ENCODE assay signal across 28 cellular contexts in the genomic region with DNA sequence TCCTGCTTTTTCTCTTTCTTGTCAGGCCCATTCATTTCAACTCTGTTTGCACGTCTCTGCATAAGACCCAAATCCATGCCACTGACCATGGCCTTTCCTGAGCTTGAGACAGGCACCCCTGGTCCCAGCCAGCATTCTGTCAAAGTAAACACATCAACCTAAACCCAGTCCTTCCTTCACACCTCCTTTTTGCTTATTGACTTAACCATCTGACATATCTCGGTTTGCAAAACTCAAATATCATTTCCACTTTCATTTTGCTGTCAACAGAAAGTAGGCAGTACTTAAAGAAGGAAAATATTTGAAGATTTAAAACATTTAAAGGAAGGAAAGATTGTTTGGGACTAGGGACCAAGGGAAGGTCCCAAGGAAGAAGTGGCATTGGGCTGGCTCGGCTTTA.
"Had no signal": no experiment of that assay in that cellular context is flagged by ENCODE, and none has a peak within 500 bp of the region (broad histone marks: within the 10 kb centered on the region; RNA-seq: fewer than 3 reads in every experiment).

No MANE protein-coding gene starts in this region.

- H3K36me3 ChIP-seq: SJCRH30, WERI-Rb-1 had no signal

- H3K27ac ChIP-seq: SJCRH30, SK-N-MC, WERI-Rb-1 had no signal

- H3K9me3 ChIP-seq: SJCRH30 had no signal

- H3K27me3 ChIP-seq: SJCRH30 had no signal

- FAIRE-seq: bronchial epithelial cell had no signal

- ATAC-seq: activated CD4-positive, alpha-beta T cell treated with anti-CD3 and anti-CD28 coated beads for 36 hours; activated naive CD8-positive, alpha-beta T cell treated with anti-CD3 and anti-CD28 coated beads, Interleukin-2, amount 50 U/mL, for 24 hours; Panc1 had no signal

- H3K4me1 ChIP-seq: SJCRH30 had no signal

- H3K4me3 ChIP-seq: SJCRH30, SK-N-MC had no signal

- DNase-seq: activated CD4-positive, alpha-beta memory T cell treated with anti-CD3 and anti-CD28 coated beads for 36 hours; activated CD4-positive, alpha-beta T cell treated with anti-CD3 and anti-CD28 coated beads for 36 hours; activated CD4-positive, alpha-beta T cell treated with anti-CD3 and anti-CD28 coated beads, Interleukin-2, amount 10 ng/mL, durations not matched to agents 7 days and 5 days; activated CD8-positive, alpha-beta memory T cell treated with anti-CD3 and anti-CD28 coated beads, Interleukin-2, amount 50 U/mL, for 48 hours; activated effector memory CD4-positive, alpha-beta T cell treated with Interleukin-2 at 50 U/mL for 16 hours; activated naive CD4-positive, alpha-beta T cell treated with anti-CD3 and anti-CD28 coated beads, Interleukin-2, amount 10 ng/mL, durations not matched to agents 7 days and 5 days; activated naive CD8-positive, alpha-beta T cell treated with anti-CD3 and anti-CD28 coated beads, Interleukin-2, amount 50 U/mL, for 24 hours; activated T-cell treated with anti-CD3 and anti-CD28 coated beads, Interleukin-2, amount 50 U/mL, for 48 hours; anterior cingulate cortex; caudate nucleus; cerebellar nuclear complex; NCI-H1105; NCI-H1436; NCI-H1694; NCI-H1930; NCI-H2081 treated with DMSO at 0.1 percent for 48 hours; NCI-H226; NCI-H446 treated with DMSO at 0.1 percent for 48 hours; NCI-H524; NCI-H69; NCI-H82; SHP77; SJCRH30; T1000; WERI-Rb-1 had no signal
